Comparison of ENCODE assay signal across 1 cellular context in genomic region chr1:61097326-61097725, GRCh38.
TF ChIP-seq lines count a peak whose summit lies in the region.

No MANE protein-coding gene starts in this region.

TF ChIP-seq in IMR-90, 13 proteins besides CTCF, POLR2A, EP300 and RAD21:
- TF ChIP-seq BHLHE40 (IDR thresholded peaks at IDR 0.05; ENCODE audit: low read depth, low read length) = no peak
- no peak for TF ChIP-seq MXI1 (IDR thresholded peaks at IDR 0.05; ENCODE audit: borderline replicate concordance, low read depth, low read length)
- TF ChIP-seq ELK1 (IDR thresholded peaks at IDR 0.05; ENCODE audit: borderline replicate concordance, low read depth, low read length) = no peak
- no peak for TF ChIP-seq CHD1 (IDR thresholded peaks at IDR 0.05; ENCODE audit: low read depth, low read length)
- no peak for TF ChIP-seq RFX5 (IDR thresholded peaks at IDR 0.05; ENCODE audit: low read depth, low read length)
- no peak for TF ChIP-seq USF2 (IDR thresholded peaks at IDR 0.05; ENCODE audit: low read depth, low read length)
- no peak for TF ChIP-seq RCOR1 (IDR thresholded peaks at IDR 0.05; ENCODE audit: insufficient replicate concordance, low read length)
- no peak for TF ChIP-seq FOS (IDR thresholded peaks at IDR 0.05; ENCODE audit: low read depth, low read length)
- no peak for TF ChIP-seq CEBPB (IDR thresholded peaks at IDR 0.05; ENCODE audit: low read depth, low read length)
- no peak for TF ChIP-seq NFE2L2 (IDR thresholded peaks at IDR 0.05; ENCODE audit: low read depth, low read length)
- no peak for TF ChIP-seq SMC3 (IDR thresholded peaks at IDR 0.05; ENCODE audit: low read depth, low read length)
- no peak for TF ChIP-seq MAFK (IDR thresholded peaks at IDR 0.05; ENCODE audit: low read depth, low read length)
- TF ChIP-seq MAZ (IDR thresholded peaks at IDR 0.05; ENCODE audit: borderline replicate concordance, low read depth, low read length) = no peak
